8 cellular contexts compared by ENCODE assay signal in the genomic region with DNA sequence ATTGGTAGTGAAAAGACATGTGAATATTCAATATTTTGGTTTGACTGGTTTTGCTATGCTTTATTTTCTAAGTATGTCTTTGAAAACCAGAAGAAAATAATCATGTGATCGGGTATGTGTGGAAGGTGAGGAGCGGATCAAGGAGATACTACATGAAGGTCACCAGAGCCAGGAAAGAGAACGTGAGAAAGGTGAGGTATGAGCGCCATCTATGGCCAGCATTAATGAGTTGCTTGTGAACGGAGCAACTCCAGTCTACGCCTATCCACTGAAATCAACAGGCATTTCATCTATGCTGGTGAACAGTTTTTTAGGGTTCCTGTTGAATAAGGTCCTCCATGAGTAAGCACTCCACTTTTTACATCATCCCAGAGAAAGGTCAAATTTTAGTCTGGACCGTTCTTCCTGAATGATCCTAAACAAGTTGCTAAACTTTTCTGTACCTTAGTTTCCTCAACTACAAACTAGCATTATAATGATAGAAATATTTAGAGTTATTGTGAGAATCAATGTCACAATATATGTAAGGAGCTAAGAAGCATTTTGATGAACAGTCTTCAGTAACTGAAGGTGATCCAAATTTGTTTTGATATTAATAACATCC.
DNase-seq lines count a peak whose midpoint lies in the region; ATAC-seq and TF ChIP-seq lines count a peak whose summit lies in the region.

No MANE protein-coding gene starts in this region.

- H3K36me3 ChIP-seq in cardiac muscle cell: no peaks in the 10 kb centered on the region
- no peaks in the 10 kb centered on the region for H3K36me3 ChIP-seq in naive thymus-derived CD4-positive, alpha-beta T cell (ENCODE audit: control insufficient read depth in 2 of 3, insufficient read depth in 3 of 3, low read length in 3 of 3)

- intact Hi-C loops in naive thymus-derived CD4-positive, alpha-beta T cell (cut with micrococcal nuclease): loop anchor here in 1 of 2 donors (5.0 kb wide), 1 partner anchor 1611 kb away; no protein-coding TSS in a partner anchor

- TF ChIP-seq CTCF in cardiac muscle cell (IDR thresholded peaks at IDR 0.05; ENCODE audit: low read depth, low read length): peak; percentile 25

- H3K27ac ChIP-seq in cardiac muscle cell: no peak overlapping the region
- no peak overlapping the region for H3K27ac ChIP-seq in naive thymus-derived CD4-positive, alpha-beta T cell (ENCODE audit: low read depth, low read length)

- no peak for TF ChIP-seq POLR2A in GM18505 (IDR thresholded peaks at IDR 0.05; ENCODE audit: borderline replicate concordance, extremely low read depth, insufficient read depth, insufficient read length)

- POLR2A ChIA-PET in naive thymus-derived CD4-positive, alpha-beta T cell (lab: Charles Lee): no interaction called here

- H3K27me3 Mint-ChIP-seq in stimulated activated naive B cell treated with anti-CD40 and anti-IgM and Interleukin-4, amounts not matched to agents 10 μg/mL and 1 μg/mL and 100 μg/mL, for 72 hours: no peaks in the 10 kb centered on the region
- H3K27me3 Mint-ChIP-seq in naive thymus-derived CD4-positive, alpha-beta T cell: no peaks in the 10 kb centered on the region

- no peak overlapping the region for H3K27ac Mint-ChIP-seq in stimulated activated naive B cell treated with anti-CD40 and anti-IgM and Interleukin-4, amounts not matched to agents 10 μg/mL and 1 μg/mL and 100 μg/mL, for 72 hours
- H3K27ac Mint-ChIP-seq in naive thymus-derived CD4-positive, alpha-beta T cell: no peak overlapping the region

- no peaks in the 10 kb centered on the region for H3K36me3 Mint-ChIP-seq in stimulated activated naive B cell treated with anti-CD40 and anti-IgM and Interleukin-4, amounts not matched to agents 10 μg/mL and 1 μg/mL and 100 μg/mL, for 72 hours
- no peaks in the 10 kb centered on the region for H3K36me3 Mint-ChIP-seq in naive thymus-derived CD4-positive, alpha-beta T cell

- no peaks in the 10 kb centered on the region for H3K4me1 Mint-ChIP-seq in stimulated activated naive B cell treated with anti-CD40 and anti-IgM and Interleukin-4, amounts not matched to agents 10 μg/mL and 1 μg/mL and 100 μg/mL, for 72 hours
- no peaks in the 10 kb centered on the region for H3K4me1 Mint-ChIP-seq in naive thymus-derived CD4-positive, alpha-beta T cell

- no peaks in the 10 kb centered on the region for H3K4me1 ChIP-seq in cardiac muscle cell (ENCODE audit: low read depth)
- no peaks in the 10 kb centered on the region for H3K4me1 ChIP-seq in naive thymus-derived CD4-positive, alpha-beta T cell (ENCODE audit: control insufficient read depth in 2 of 2, insufficient read depth in 2 of 2, low read length in 2 of 2)

- DNase-seq in NCI-H1092 (lab: John Stamatoyannopoulos, UW) (peak; percentile 11), SKM-1 (lab: John Stamatoyannopoulos, UW; ENCODE audit: unreplicated experiment) (peak; percentile 84), cardiac muscle cell (ENCODE audit: low read depth in 1 of 2, low spot score in 1 of 2) (peak; percentile 39 to 79), EL (no peak)
- no peak for DNase-seq in stimulated activated naive B cell treated with anti-CD40 and anti-IgM and Interleukin-4, amounts not matched to agents 10 μg/mL and 1 μg/mL and 100 μg/mL, for 72 hours
- DNase-seq in naive thymus-derived CD4-positive, alpha-beta T cell: no peak

- H3K9me3 Mint-ChIP-seq in stimulated activated naive B cell treated with anti-CD40 and anti-IgM and Interleukin-4, amounts not matched to agents 10 μg/mL and 1 μg/mL and 100 μg/mL, for 72 hours: no peaks in the 10 kb centered on the region
- H3K9me3 Mint-ChIP-seq in naive thymus-derived CD4-positive, alpha-beta T cell: peaks cover 0 to 6% (median 0%) of the 10 kb centered on the region in 11 donors

- H3K4me3 Mint-ChIP-seq in stimulated activated naive B cell treated with anti-CD40 and anti-IgM and Interleukin-4, amounts not matched to agents 10 μg/mL and 1 μg/mL and 100 μg/mL, for 72 hours: no peak overlapping the region
- H3K4me3 Mint-ChIP-seq in naive thymus-derived CD4-positive, alpha-beta T cell: no peak overlapping the region

- H3K9me3 ChIP-seq in cardiac muscle cell (ENCODE audit: low read depth): no peaks in the 10 kb centered on the region
- no peaks in the 10 kb centered on the region for H3K9me3 ChIP-seq in naive thymus-derived CD4-positive, alpha-beta T cell (ENCODE audit: control insufficient read depth in 2 of 3, low read length in 3 of 3)

- H3K4me3 ChIP-seq in cardiac muscle cell: no peak overlapping the region
- H3K4me3 ChIP-seq in naive thymus-derived CD4-positive, alpha-beta T cell (ENCODE audit: low read length): no peak overlapping the region

- no peaks in the 10 kb centered on the region for H3K27me3 ChIP-seq in cardiac muscle cell
- H3K27me3 ChIP-seq in naive thymus-derived CD4-positive, alpha-beta T cell (ENCODE audit: control insufficient read depth in 2 of 2, insufficient read depth in 2 of 2, low read length in 2 of 2): no peaks in the 10 kb centered on the region

- CTCF ChIA-PET in naive thymus-derived CD4-positive, alpha-beta T cell (lab: Charles Lee): no interaction called here

- ATAC-seq in GM18505 (IDR thresholded peaks at IDR 0.05; ENCODE audit: unreplicated experiment): peak; percentile 94
- peak; percentile 89 for ATAC-seq in HG02623 (IDR thresholded peaks at IDR 0.05; ENCODE audit: unreplicated experiment)
- peak; percentile 67 for ATAC-seq in stimulated activated naive B cell treated with anti-CD40 and anti-IgM and Interleukin-4, amounts not matched to agents 10 μg/mL and 1 μg/mL and 100 μg/mL, for 72 hours (replicated peaks)
- ATAC-seq in naive thymus-derived CD4-positive, alpha-beta T cell: no peak

Comparison
In these comparisons a context has a peak if more than half of its experiments do, and no peak if none do; other contexts are left out.
1. DNase-seq: peak in NCI-H1092 (single experiment), SKM-1 (single experiment) and cardiac muscle cell (2 of 2); none in stimulated activated naive B cell treated with anti-CD40 and anti-IgM and Interleukin-4, amounts not matched to agents 10 μg/mL and 1 μg/mL and 100 μg/mL, for 72 hours (single experiment), naive thymus-derived CD4-positive, alpha-beta T cell (0 of 9) and EL (single experiment).